1 cellular context compared by ENCODE assay signal in the genomic region with DNA sequence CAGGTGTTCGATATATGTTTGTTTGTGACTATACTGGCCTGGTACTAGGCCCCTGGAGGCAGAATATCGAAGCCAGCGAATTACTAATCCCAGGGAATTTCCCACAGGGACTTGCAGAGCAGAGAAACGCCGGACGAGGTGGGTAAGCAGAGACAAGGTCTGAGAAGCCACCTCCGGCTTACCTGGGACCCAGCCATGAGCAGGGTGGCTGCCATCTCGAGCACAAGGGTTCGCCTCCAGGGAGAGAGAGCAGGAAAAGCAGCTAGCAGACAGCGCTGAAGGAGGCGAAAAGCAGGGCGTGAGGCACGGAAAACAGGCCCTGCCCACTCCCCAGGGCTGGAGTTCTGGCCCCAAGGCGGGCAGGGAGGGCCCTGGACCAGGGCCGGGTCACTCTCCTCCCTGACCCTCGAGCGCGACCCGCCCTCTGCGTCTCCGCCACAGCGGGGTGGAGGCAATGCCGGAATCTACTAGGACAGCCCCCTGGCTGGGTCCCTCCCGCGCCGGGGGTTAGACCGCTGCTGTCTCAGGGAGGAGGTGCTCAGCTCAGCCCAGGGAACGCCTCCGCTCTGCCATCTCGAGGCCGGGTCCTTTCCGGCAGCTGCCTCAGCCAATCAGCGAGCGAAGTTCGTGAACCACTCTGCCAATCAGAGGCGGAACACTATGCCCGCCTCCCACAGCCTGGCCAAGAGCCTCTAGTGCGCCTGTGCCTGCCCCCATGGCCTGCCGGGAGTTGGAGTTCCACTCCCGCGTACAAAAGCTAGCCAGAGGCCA.
TF ChIP-seq lines count a peak whose summit lies in the region.

No MANE protein-coding gene starts in this region.

TF ChIP-seq in HepG2, 621 proteins besides CTCF, POLR2A, EP300 and RAD21 (continued from another document and continues in another):
- no peak for TF ChIP-seq SATB2 (CRISPR knock-in tag; IDR thresholded peaks at IDR 0.05)
- TF ChIP-seq, protein P1, sequence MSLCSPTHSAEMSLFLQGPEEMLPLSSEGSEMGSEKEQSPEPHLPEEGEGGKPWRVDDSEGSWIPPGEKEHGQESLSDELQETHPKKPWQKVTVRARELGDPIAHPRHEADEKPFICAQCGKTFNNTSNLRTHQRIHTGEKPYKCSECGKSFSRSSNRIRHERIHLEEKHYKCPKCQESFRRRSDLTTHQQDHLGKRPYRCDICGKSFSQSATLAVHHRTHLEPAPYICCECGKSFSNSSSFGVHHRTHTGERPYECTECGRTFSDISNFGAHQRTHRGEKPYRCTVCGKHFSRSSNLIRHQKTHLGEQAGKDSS (CRISPR knock-in tag; IDR thresholded peaks at IDR 0.05; ENCODE audit: borderline replicate concordance, low read depth): no peak
- TF ChIP-seq BRCA1 (CRISPR knock-in tag; IDR thresholded peaks at IDR 0.05): no peak
- TF ChIP-seq GATAD1 (CRISPR knock-in tag; IDR thresholded peaks at IDR 0.05): 0 out of 2 replicates have a peak, but pooled peaks have one; percentile 50
- TF ChIP-seq TARDBP (CRISPR knock-in tag; IDR thresholded peaks at IDR 0.05): no peak
- TF ChIP-seq, protein P2, sequence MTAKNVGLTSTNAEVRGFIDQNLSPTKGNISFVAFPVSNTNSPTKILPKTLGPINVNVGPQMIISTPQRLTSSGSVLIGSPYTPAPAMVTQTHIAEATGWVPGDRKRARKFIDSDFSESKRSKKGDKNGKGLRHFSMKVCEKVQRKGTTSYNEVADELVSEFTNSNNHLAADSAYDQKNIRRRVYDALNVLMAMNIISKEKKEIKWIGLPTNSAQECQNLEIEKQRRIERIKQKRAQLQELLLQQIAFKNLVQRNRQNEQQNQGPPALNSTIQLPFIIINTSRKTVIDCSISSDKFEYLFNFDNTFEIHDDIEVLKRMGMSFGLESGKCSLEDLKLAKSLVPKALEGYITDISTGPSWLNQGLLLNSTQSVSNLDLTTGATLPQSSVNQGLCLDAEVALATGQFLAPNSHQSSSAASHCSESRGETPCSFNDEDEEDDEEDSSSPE (CRISPR knock-in tag; IDR thresholded peaks at IDR 0.05): peak; percentile 77; the same call in 1 of the 2 replicates
- no peak for TF ChIP-seq TGIF2 (CRISPR knock-in tag; IDR thresholded peaks at IDR 0.05)
- no peak for TF ChIP-seq IKZF4 (CRISPR knock-in tag; IDR thresholded peaks at IDR 0.05; ENCODE audit: borderline replicate concordance, low read depth, not compliant biosample characterization)
- TF ChIP-seq ZNF451 (CRISPR knock-in tag; IDR thresholded peaks at IDR 0.05): peak; percentile 37; the same call in 1 of the 2 replicates
- TF ChIP-seq HDAC2 (CRISPR knock-in tag; IDR thresholded peaks at IDR 0.05): 0 out of 2 replicates have a peak, but pooled peaks have one; percentile 23
- TF ChIP-seq KMT2A (CRISPR knock-in tag; IDR thresholded peaks at IDR 0.05): peak; percentile 47; the same call in 1 of the 2 replicates
- no peak for TF ChIP-seq ZNF598 (CRISPR knock-in tag; IDR thresholded peaks at IDR 0.05; ENCODE audit: borderline replicate concordance)
- TF ChIP-seq SMARCC2 (IDR thresholded peaks at IDR 0.05): no peak
- no peak for TF ChIP-seq HMG20B (CRISPR knock-in tag; conservative IDR thresholded peaks at IDR 0.05)
- peak; percentile 17; the same call in 1 of the 2 replicates for TF ChIP-seq SOX5 (CRISPR knock-in tag; IDR thresholded peaks at IDR 0.05; ENCODE audit: borderline replicate concordance)
- TF ChIP-seq ZC3H4 (CRISPR knock-in tag; IDR thresholded peaks at IDR 0.05; ENCODE audit: borderline replicate concordance): no peak; the same call in 1 of the 2 replicates
- TF ChIP-seq ARID2 (CRISPR knock-in tag; IDR thresholded peaks at IDR 0.05; ENCODE audit: borderline replicate concordance): no peak
- TF ChIP-seq, protein P3, sequence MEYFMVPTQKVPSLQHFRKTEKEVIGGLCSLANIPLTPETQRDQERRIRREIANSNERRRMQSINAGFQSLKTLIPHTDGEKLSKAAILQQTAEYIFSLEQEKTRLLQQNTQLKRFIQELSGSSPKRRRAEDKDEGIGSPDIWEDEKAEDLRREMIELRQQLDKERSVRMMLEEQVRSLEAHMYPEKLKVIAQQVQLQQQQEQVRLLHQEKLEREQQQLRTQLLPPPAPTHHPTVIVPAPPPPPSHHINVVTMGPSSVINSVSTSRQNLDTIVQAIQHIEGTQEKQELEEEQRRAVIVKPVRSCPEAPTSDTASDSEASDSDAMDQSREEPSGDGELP (IDR thresholded peaks at IDR 0.05; ENCODE audit: borderline replicate concordance, low read depth): 0 out of 2 replicates have a peak, but pooled peaks have one; percentile 9
- TF ChIP-seq ZNF747 (CRISPR knock-in tag; IDR thresholded peaks at IDR 0.05; ENCODE audit: borderline replicate concordance): 0 out of 2 replicates have a peak, but pooled peaks have one; percentile 11
- TF ChIP-seq, protein P4, sequence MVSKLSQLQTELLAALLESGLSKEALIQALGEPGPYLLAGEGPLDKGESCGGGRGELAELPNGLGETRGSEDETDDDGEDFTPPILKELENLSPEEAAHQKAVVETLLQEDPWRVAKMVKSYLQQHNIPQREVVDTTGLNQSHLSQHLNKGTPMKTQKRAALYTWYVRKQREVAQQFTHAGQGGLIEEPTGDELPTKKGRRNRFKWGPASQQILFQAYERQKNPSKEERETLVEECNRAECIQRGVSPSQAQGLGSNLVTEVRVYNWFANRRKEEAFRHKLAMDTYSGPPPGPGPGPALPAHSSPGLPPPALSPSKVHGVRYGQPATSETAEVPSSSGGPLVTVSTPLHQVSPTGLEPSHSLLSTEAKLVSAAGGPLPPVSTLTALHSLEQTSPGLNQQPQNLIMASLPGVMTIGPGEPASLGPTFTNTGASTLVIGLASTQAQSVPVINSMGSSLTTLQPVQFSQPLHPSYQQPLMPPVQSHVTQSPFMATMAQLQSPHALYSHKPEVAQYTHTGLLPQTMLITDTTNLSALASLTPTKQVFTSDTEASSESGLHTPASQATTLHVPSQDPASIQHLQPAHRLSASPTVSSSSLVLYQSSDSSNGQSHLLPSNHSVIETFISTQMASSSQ (IDR thresholded peaks at IDR 0.05; ENCODE audit: low read depth): no peak
- TF ChIP-seq, protein P4 (CRISPR knock-in tag; IDR thresholded peaks at IDR 0.05; ENCODE audit: borderline replicate concordance): peak; percentile 17; the same call in 1 of the 2 replicates
- TF ChIP-seq JARID2 (CRISPR knock-in tag; IDR thresholded peaks at IDR 0.05; ENCODE audit: insufficient replicate concordance): no peak
- TF ChIP-seq, protein P5, sequence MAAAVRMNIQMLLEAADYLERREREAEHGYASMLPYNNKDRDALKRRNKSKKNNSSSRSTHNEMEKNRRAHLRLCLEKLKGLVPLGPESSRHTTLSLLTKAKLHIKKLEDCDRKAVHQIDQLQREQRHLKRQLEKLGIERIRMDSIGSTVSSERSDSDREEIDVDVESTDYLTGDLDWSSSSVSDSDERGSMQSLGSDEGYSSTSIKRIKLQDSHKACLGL (CRISPR knock-in tag; IDR thresholded peaks at IDR 0.05): no peak
- TF ChIP-seq ZFY (CRISPR knock-in tag; IDR thresholded peaks at IDR 0.05): peak; percentile 49; the same call in 1 of the 2 replicates
- TF ChIP-seq FOXK2 (IDR thresholded peaks at IDR 0.05): no peak
- TF ChIP-seq ZNF296 (CRISPR knock-in tag; conservative IDR thresholded peaks at IDR 0.05): no peak
- peak; percentile 42 for TF ChIP-seq ZMYM4 (CRISPR knock-in tag; IDR thresholded peaks at IDR 0.05)
- TF ChIP-seq, protein P6, sequence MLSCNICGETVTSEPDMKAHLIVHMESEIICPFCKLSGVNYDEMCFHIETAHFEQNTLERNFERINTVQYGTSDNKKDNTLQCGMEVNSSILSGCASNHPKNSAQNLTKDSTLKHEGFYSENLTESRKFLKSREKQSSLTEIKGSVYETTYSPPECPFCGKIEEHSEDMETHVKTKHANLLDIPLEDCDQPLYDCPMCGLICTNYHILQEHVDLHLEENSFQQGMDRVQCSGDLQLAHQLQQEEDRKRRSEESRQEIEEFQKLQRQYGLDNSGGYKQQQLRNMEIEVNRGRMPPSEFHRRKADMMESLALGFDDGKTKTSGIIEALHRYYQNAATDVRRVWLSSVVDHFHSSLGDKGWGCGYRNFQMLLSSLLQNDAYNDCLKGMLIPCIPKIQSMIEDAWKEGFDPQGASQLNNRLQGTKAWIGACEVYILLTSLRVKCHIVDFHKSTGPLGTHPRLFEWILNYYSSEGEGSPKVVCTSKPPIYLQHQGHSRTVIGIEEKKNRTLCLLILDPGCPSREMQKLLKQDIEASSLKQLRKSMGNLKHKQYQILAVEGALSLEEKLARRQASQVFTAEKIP (CRISPR knock-in tag; IDR thresholded peaks at IDR 0.05; ENCODE audit: borderline replicate concordance): no peak
- TF ChIP-seq, protein P7, sequence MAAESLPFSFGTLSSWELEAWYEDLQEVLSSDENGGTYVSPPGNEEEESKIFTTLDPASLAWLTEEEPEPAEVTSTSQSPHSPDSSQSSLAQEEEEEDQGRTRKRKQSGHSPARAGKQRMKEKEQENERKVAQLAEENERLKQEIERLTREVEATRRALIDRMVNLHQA (CRISPR knock-in tag; IDR thresholded peaks at IDR 0.05): no peak
- TF ChIP-seq, protein P8, sequence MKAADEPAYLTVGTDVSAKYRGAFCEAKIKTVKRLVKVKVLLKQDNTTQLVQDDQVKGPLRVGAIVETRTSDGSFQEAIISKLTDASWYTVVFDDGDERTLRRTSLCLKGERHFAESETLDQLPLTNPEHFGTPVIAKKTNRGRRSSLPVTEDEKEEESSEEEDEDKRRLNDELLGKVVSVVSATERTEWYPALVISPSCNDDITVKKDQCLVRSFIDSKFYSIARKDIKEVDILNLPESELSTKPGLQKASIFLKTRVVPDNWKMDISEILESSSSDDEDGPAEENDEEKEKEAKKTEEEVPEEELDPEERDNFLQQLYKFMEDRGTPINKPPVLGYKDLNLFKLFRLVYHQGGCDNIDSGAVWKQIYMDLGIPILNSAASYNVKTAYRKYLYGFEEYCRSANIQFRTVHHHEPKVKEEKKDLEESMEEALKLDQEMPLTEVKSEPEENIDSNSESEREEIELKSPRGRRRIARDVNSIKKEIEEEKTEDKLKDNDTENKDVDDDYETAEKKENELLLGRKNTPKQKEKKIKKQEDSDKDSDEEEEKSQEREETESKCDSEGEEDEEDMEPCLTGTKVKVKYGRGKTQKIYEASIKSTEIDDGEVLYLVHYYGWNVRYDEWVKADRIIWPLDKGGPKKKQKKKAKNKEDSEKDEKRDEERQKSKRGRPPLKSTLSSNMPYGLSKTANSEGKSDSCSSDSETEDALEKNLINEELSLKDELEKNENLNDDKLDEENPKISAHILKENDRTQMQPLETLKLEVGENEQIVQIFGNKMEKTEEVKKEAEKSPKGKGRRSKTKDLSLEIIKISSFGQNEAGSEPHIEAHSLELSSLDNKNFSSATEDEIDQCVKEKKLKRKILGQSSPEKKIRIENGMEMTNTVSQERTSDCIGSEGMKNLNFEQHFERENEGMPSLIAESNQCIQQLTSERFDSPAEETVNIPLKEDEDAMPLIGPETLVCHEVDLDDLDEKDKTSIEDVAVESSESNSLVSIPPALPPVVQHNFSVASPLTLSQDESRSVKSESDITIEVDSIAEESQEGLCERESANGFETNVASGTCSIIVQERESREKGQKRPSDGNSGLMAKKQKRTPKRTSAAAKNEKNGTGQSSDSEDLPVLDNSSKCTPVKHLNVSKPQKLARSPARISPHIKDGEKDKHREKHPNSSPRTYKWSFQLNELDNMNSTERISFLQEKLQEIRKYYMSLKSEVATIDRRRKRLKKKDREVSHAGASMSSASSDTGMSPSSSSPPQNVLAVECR (CRISPR knock-in tag; IDR thresholded peaks at IDR 0.05; ENCODE audit: borderline replicate concordance): peak; percentile 82; the same call in 1 of the 2 replicates
- TF ChIP-seq, protein P9, sequence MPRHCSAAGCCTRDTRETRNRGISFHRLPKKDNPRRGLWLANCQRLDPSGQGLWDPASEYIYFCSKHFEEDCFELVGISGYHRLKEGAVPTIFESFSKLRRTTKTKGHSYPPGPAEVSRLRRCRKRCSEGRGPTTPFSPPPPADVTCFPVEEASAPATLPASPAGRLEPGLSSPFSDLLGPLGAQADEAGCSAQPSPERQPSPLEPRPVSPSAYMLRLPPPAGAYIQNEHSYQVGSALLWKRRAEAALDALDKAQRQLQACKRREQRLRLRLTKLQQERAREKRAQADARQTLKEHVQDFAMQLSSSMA (CRISPR knock-in tag; IDR thresholded peaks at IDR 0.05): peak; percentile 40; the same call in 1 of the 2 replicates
- TF ChIP-seq ZNF879 (CRISPR knock-in tag; IDR thresholded peaks at IDR 0.05): no peak
- TF ChIP-seq NR3C1 (CRISPR knock-in tag; IDR thresholded peaks at IDR 0.05): no peak
- no peak for TF ChIP-seq RORA (CRISPR knock-in tag; IDR thresholded peaks at IDR 0.05)
- peak; percentile 62; the same call in 1 of the 2 replicates for TF ChIP-seq IRF2 (CRISPR knock-in tag; IDR thresholded peaks at IDR 0.05)
- TF ChIP-seq ONECUT2 (CRISPR knock-in tag; IDR thresholded peaks at IDR 0.05): no peak
